Comparison of ENCODE assay signal across 9 cellular contexts in genomic region chr7:112383671-112384417, GRCh38.
A peak's percentile ranks its signal among the peaks of the same experiment; 100 is the strongest.
DNase-seq lines count a peak whose midpoint lies in the region; ATAC-seq, FAIRE-seq and TF ChIP-seq lines count a peak whose summit lies in the region.
"Had no signal": no experiment of that assay in that cellular context is flagged by ENCODE, and none has a peak within 500 bp of the region (broad histone marks: within the 10 kb centered on the region; RNA-seq: fewer than 3 reads in every experiment).

No MANE protein-coding gene starts in this region.

- DNase-seq in D721Med (ENCODE audit: insufficient read length, low spot score) (no peak), NCI-H2171 treated with DMSO at 0.1 percent for 48 hours (lab: John Stamatoyannopoulos, UW) (peak; percentile 85), globus pallidus (ENCODE audit: low spot score) (peak; percentile 28), brain microvascular endothelial cell (no peak), GOT3 (lab: John Stamatoyannopoulos, UW) (no peak), GDM1 (lab: John Stamatoyannopoulos, UW) (no peak)
- DNase-seq: heart right ventricle had no signal

- no peak for FAIRE-seq in D721Med (lab: Jason Lieb, UNC)

- H3K36me3 ChIP-seq in brain microvascular endothelial cell (replicated peaks): no peaks in the 10 kb centered on the region
- H3K36me3 ChIP-seq: heart right ventricle had no signal

- H3K27me3 ChIP-seq in brain microvascular endothelial cell (replicated peaks): no peaks in the 10 kb centered on the region
- H3K27me3 ChIP-seq: heart right ventricle had no signal

- in situ Hi-C loops in brain microvascular endothelial cell (cut with HindIII; ENCODE audit: low pct_ligation_motif_present, low sequenced_read_pairs): no loop called here

- H3K4me3 ChIP-seq in brain microvascular endothelial cell (ENCODE audit: low read depth, low read length): no peak overlapping the region
- H3K4me3 ChIP-seq: heart right ventricle had no signal

- TF ChIP-seq CTCF in D721Med (IDR thresholded peaks at IDR 0.05; ENCODE audit: insufficient read depth, missing control alignments): peak; percentile 37
- no peak for TF ChIP-seq CTCF in brain microvascular endothelial cell (IDR thresholded peaks at IDR 0.05; ENCODE audit: low read depth, low read length, missing control alignments)

- H3K27ac ChIP-seq in brain microvascular endothelial cell: no peak overlapping the region
- H3K27ac ChIP-seq: heart right ventricle had no signal

- ATAC-seq in GM21367 (IDR thresholded peaks at IDR 0.05; ENCODE audit: unreplicated experiment) (peak; percentile 62), GM19452 (IDR thresholded peaks at IDR 0.05; ENCODE audit: unreplicated experiment) (no peak)
- ATAC-seq: heart right ventricle had no signal

Comparison
In these comparisons a context has a peak if more than half of its experiments do, and no peak if none do; other contexts are left out.
1. DNase-seq: peak in NCI-H2171 treated with DMSO at 0.1 percent for 48 hours (single experiment) and globus pallidus (single experiment); none in D721Med (single experiment), brain microvascular endothelial cell (single experiment), GOT3 (single experiment) and GDM1 (single experiment).